ENCODE assay signal across 19 cellular contexts in genomic region chr7:2882111-2882510, GRCh38. TPM values are rescaled to one million over a fixed set of nuclear protein-coding genes. Genes with fewer than 3 reads are reported as not detected.
DNase-seq lines count a peak whose midpoint lies in the region.
"Had no signal": no experiment of that assay in that cellular context is flagged by ENCODE, and none has a peak within 500 bp of the region (broad histone marks: within the 10 kb centered on the region; RNA-seq: fewer than 3 reads in every experiment).

No MANE protein-coding gene starts in this region.

- no peak overlapping the region for H2BK120ac ChIP-seq in neuronal stem cell (ENCODE audit: low read depth, low read length)

- H3K27me3 ChIP-seq in neuronal stem cell (ENCODE audit: control insufficient read depth in 3 of 3, insufficient read depth in 3 of 3, low read depth in 1 of 3, low read length in 3 of 3) = no peaks in the 10 kb centered on the region
- H3K27me3 ChIP-seq: SJSA1 had no signal

- peak; percentile 36 for DNase-seq in COR-L47 (lab: John Stamatoyannopoulos, UW)
- DNase-seq in NCI-H69 (lab: John Stamatoyannopoulos, UW) = peak; percentile 74
- peak; percentile 46 for DNase-seq in islet precursor cell
- no peak for DNase-seq in neuronal stem cell (ENCODE audit: low spot score)
- DNase-seq in NK-92 treated with Interleukin-12 subunit alpha and Interleukin-12 subunit beta, amount 100 ng/mL, for 24 hours (lab: John Stamatoyannopoulos, UW) = no peak
- DNase-seq in NOMO-1 treated with DMSO at 0.1 percent for 48 hours (lab: John Stamatoyannopoulos, UW; ENCODE audit: unreplicated experiment) = no peak
- DNase-seq in germinal center (ENCODE audit: low spot score) = no peak
- DNase-seq in GM19238 (ENCODE audit: insufficient read length, low spot score) = no peak
- DNase-seq: Kasumi-1, MV-4-11, NCI-H1105, NCI-H1436 treated with DMSO at 0.1 percent for 48 hours, NCI-H2029, NCI-H2227 treated with DMSO at 0.1 percent for 48 hours, Right ventricle myocardium superior, RPMI8226, T-cell had no signal

- H3K36me3 ChIP-seq in neuronal stem cell (replicated peaks in 1 of 2; ENCODE audit: control insufficient read depth in 2 of 2, insufficient read depth in 2 of 2, low read length in 2 of 2) = peaks cover 0 to 2% of the 10 kb centered on the region in 2 donors
- H3K36me3 ChIP-seq: SJSA1 had no signal

- no peak overlapping the region for H3K4me2 ChIP-seq in neuronal stem cell (ENCODE audit: insufficient read depth, low read length, poor library complexity, severe bottlenecking)

- no peak overlapping the region for H3K4ac ChIP-seq in neuronal stem cell (ENCODE audit: low read length)

- H3K4me3 ChIP-seq in neuronal stem cell (ENCODE audit: low read length in 2 of 2) = no peak overlapping the region
- H3K4me3 ChIP-seq: K562, SJSA1 had no signal

- H2BK15ac ChIP-seq in neuronal stem cell (ENCODE audit: low read length) = no peak overlapping the region

- H3K14ac ChIP-seq in neuronal stem cell (ENCODE audit: low read length) = no peak overlapping the region

- peak overlapping the region; percentile 41 for H3K18ac ChIP-seq in neuronal stem cell (ENCODE audit: low read length)

- no peak overlapping the region for H3K27ac ChIP-seq in neuronal stem cell (replicated peaks; ENCODE audit: low read length)
- H3K27ac ChIP-seq: SJSA1 had no signal

- no peaks in the 10 kb centered on the region for H3K79me1 ChIP-seq in neuronal stem cell (ENCODE audit: low read depth, low read length)

- H4K91ac ChIP-seq in neuronal stem cell (ENCODE audit: low read depth, low read length, poor library complexity) = no peak overlapping the region

- no peak overlapping the region for H2AK5ac ChIP-seq in neuronal stem cell (ENCODE audit: low read depth, low read length)

- peaks cover 0 to 8% of the 10 kb centered on the region in 2 donors for H3K9me3 ChIP-seq in neuronal stem cell (replicated peaks in 1 of 2; ENCODE audit: control insufficient read depth in 2 of 2, insufficient read depth in 1 of 2, low read depth in 1 of 2, low read length in 2 of 2)
- H3K9me3 ChIP-seq: SJSA1 had no signal

- H3K4me1 ChIP-seq in neuronal stem cell (ENCODE audit: control insufficient read depth in 2 of 2, insufficient read depth in 1 of 2, low read depth in 1 of 2, low read length in 2 of 2) = peaks cover 15 to 34% of the 10 kb centered on the region in 2 donors

- H4K8ac ChIP-seq in neuronal stem cell (ENCODE audit: low read depth, low read length) = no peak overlapping the region

- no CpG with 5 or more reads among the region's 10 CpGs for WGBS in neuronal stem cell (ENCODE audit: extremely low coverage in 2 of 2, insufficient read length in 2 of 2, insufficient replicate concordance in 1 of 2), 2 donors

- H2AFZ ChIP-seq in neuronal stem cell (ENCODE audit: low read length) = peak overlapping the region; percentile 29

- H3K23ac ChIP-seq in neuronal stem cell (ENCODE audit: low read depth, low read length, poor library complexity) = no peak overlapping the region

- H3K9ac ChIP-seq in neuronal stem cell (ENCODE audit: low read depth, low read length, poor library complexity) = no peak overlapping the region

- no peak overlapping the region for H2BK12ac ChIP-seq in neuronal stem cell (ENCODE audit: low read length)

- no peak overlapping the region for H2BK5ac ChIP-seq in neuronal stem cell (ENCODE audit: low read length)

RNA-seq across cellular contexts. Expression of gene GNA12, which starts 38.0 kb away (rescaled TPM):
- polyA plus RNA-seq in neuronal stem cell (2013, experiment 1 of 2) = 37.0 TPM
- 36.5 TPM for polyA plus RNA-seq in neuronal stem cell (2013, experiment 2 of 2)

Comparison
In these comparisons a context has a peak if more than half of its experiments do, and no peak if none do; other contexts are left out.
1. DNase-seq: peak in COR-L47 (single experiment), NCI-H69 (single experiment) and islet precursor cell (single experiment); none in neuronal stem cell (single experiment), NK-92 treated with Interleukin-12 subunit alpha and Interleukin-12 subunit beta, amount 100 ng/mL, for 24 hours (single experiment), NOMO-1 treated with DMSO at 0.1 percent for 48 hours (single experiment), germinal center (single experiment) and GM19238 (single experiment).